ENCODE assay signal across 27 cellular contexts in genomic region chr11:126195119-126195518, GRCh38. TPM values are rescaled to one million over a fixed set of nuclear protein-coding genes. Genes with fewer than 3 reads are reported as not detected.
DNase-seq lines count a peak whose midpoint lies in the region; ATAC-seq, FAIRE-seq and TF ChIP-seq lines count a peak whose summit lies in the region.
"Had no signal": no experiment of that assay in that cellular context is flagged by ENCODE, and none has a peak within 500 bp of the region (broad histone marks: within the 10 kb centered on the region; RNA-seq: fewer than 3 reads in every experiment).

No MANE protein-coding gene starts in this region.

- TF ChIP-seq EP300 in K562 (IDR thresholded peaks at IDR 0.05; ENCODE audit: low read length), result no peak

- TF ChIP-seq POLR2A in K562 (conservative IDR thresholded peaks at IDR 0.05) (no peak), gastrocnemius medialis (IDR thresholded peaks at IDR 0.05) (no peak)

- peaks cover 5% of the 10 kb centered on the region; the same call in 1 of the 2 replicates for H4K20me1 ChIP-seq in K562 (replicated peaks; ENCODE audit: control insufficient read depth, insufficient read depth, low read length)

- no peaks in the 10 kb centered on the region for H3K9me1 ChIP-seq in K562 (ENCODE audit: control insufficient read depth, insufficient read depth, low read length)

- CTCF ChIA-PET in HEK293 (lab: Yijun Ruan, JAX), result interaction anchor here (0.7 to 10.0 kb wide), 6 partner anchors 10 to 413 kb away, joined by 3 to 131 read pairs (median 3); no protein-coding TSS in a partner anchor
- CTCF ChIA-PET in K562 (lab: Yijun Ruan, JAX; ENCODE audit: low intra/inter-chr PET ratio), result interaction anchor here (1.2 to 2.3 kb wide), 2 partner anchors 272 to 274 kb away, joined by 4 to 36 read pairs; no protein-coding TSS in a partner anchor

- H3K4me3 Mint-ChIP-seq in HFFc6, result no peak overlapping the region
- H3K4me3 Mint-ChIP-seq: CD14-positive monocyte; CD4-positive, alpha-beta memory T cell; CD4-positive, CD25-positive, alpha-beta regulatory T cell; CD8-positive, alpha-beta memory T cell had no signal

- no peak for FAIRE-seq in K562 (lab: Jason Lieb, UNC)
- FAIRE-seq: A204.1, GM12878, GM19239 had no signal

- peaks cover 0 to 74% of the 10 kb centered on the region in 2 experiments; a peak in 1 of 3 replicates for H3K36me3 ChIP-seq in HEK293 (ENCODE audit: control insufficient read depth in 2 of 2, insufficient read depth in 1 of 2, low read length in 2 of 2)
- H3K36me3 ChIP-seq in K562 (ENCODE audit: control insufficient read depth, insufficient read depth, low read length), result peaks cover 87% of the 10 kb centered on the region
- H3K36me3 ChIP-seq in gastrocnemius medialis, result peaks cover 0 to 45% of the 10 kb centered on the region in 2 donors
- H3K36me3 ChIP-seq in heart right ventricle, result peaks cover 0 to 90% (median 23%) of the 10 kb centered on the region in 9 donors

- H3K27ac Mint-ChIP-seq in HFFc6, result no peak overlapping the region
- H3K27ac Mint-ChIP-seq: CD4-positive, CD25-positive, alpha-beta regulatory T cell had no signal

- no peak overlapping the region for H3K4me2 ChIP-seq in K562 (ENCODE audit: insufficient read depth, low read length)
- H3K4me2 ChIP-seq: BLaER1 had no signal

- WGBS in K562 (ENCODE audit: insufficient coverage, low coverage, missing lambda C conversion rate), result 76% methylated on average over 3 of the region's 3 CpGs
- WGBS in heart right ventricle, 2 donors, result 78 to 99% methylated on average over 3 of the region's 3 CpGs

- no peak overlapping the region for H3K9ac ChIP-seq in K562 (ENCODE audit: insufficient read depth in 1 of 2, low read depth in 2 of 2, low read length in 2 of 2)
- H3K9ac ChIP-seq: BLaER1 had no signal

- DNase-seq in K562 (ENCODE audit: extremely low read depth in 1 of 4, low spot score in 3 of 4) (no peak), gastrocnemius medialis (no peak), heart right ventricle (no peak), HFFc6 (no peak), NCI-H1417 treated with DMSO at 0.1 percent for 48 hours (lab: John Stamatoyannopoulos, UW) (no peak)
- DNase-seq: 8988T; ACHN; BE2C; C1 segment of cervical spinal cord; CD4-positive, alpha-beta memory T cell; CD4-positive, CD25-positive, alpha-beta regulatory T cell; CD8-positive, alpha-beta memory T cell; COR-L47; DMS 273 treated with DMSO at 0.1 percent for 48 hours; DMS153; DMS53; DMS79; DND-41; EL; GDM1 had no signal

- no peak for ATAC-seq in K562
- ATAC-seq in gastrocnemius medialis, result no peak
- no peak for ATAC-seq in heart right ventricle
- no peak for ATAC-seq in HG03378 (IDR thresholded peaks at IDR 0.05; ENCODE audit: unreplicated experiment)
- ATAC-seq: GM12878 had no signal

- H3K27me3 ChIP-seq in K562 (ENCODE audit: control insufficient read depth in 2 of 2, insufficient read depth in 2 of 2, low read length in 2 of 2) (no peaks in the 10 kb centered on the region), gastrocnemius medialis (no peaks in the 10 kb centered on the region), heart right ventricle (no peaks in the 10 kb centered on the region)
- H3K27me3 ChIP-seq: BE2C, BLaER1 had no signal

- H3K27ac ChIP-seq in HEK293 (ENCODE audit: extremely low read depth, low read depth, low read length), result no peak overlapping the region
- no peak overlapping the region for H3K27ac ChIP-seq in K562 (ENCODE audit: extremely low read depth, low read depth, low read length)
- H3K27ac ChIP-seq in gastrocnemius medialis, result peak overlapping the region; percentile 78 to 95 (median 92)
- H3K27ac ChIP-seq in heart right ventricle, result no peak overlapping the region
- H3K27ac ChIP-seq: BLaER1 had no signal

- H3K79me2 ChIP-seq in K562 (ENCODE audit: control insufficient read depth, insufficient read depth, low read length), result no peaks in the 10 kb centered on the region

- POLR2A ChIA-PET in HEK293 (lab: Yijun Ruan, JAX), result no interaction called here
- POLR2A ChIA-PET in K562 (lab: Yijun Ruan, JAX), result no interaction called here

- TF ChIP-seq CTCF in HEK293 (tag by site-specific recombination; IDR thresholded peaks at IDR 0.05) (no peak), K562 (IDR thresholded peaks at IDR 0.05 in 2 of 3, conservative IDR thresholded peaks at IDR 0.05 in 1 of 3; ENCODE audit: insufficient read depth in 2 of 3, low read depth in 1 of 3, low read length in 3 of 3) (no peak), gastrocnemius medialis (IDR thresholded peaks at IDR 0.05 in 4 of 5, conservative IDR thresholded peaks at IDR 0.05 in 1 of 5) (no peak), heart right ventricle (IDR thresholded peaks at IDR 0.05) (no peak), HFFc6 (IDR thresholded peaks at IDR 0.05) (no peak)

- BruUV-seq in K562 (replicated peaks; lab: Mats Ljungman, UMichigan), result no TSS peak

- no peaks in the 10 kb centered on the region for H3K4me1 ChIP-seq in HEK293 (ENCODE audit: control insufficient read depth, insufficient read depth, low read length)
- H3K4me1 ChIP-seq in K562 (replicated peaks in 1 of 2; ENCODE audit: control insufficient read depth in 2 of 2, insufficient read depth in 2 of 2, low read length in 2 of 2), result no peaks in the 10 kb centered on the region
- peaks cover 57 to 73% of the 10 kb centered on the region in 2 donors for H3K4me1 ChIP-seq in gastrocnemius medialis
- H3K4me1 ChIP-seq in heart right ventricle, result peaks cover 0 to 19% (median 0%) of the 10 kb centered on the region in 9 donors
- H3K4me1 ChIP-seq: BLaER1 had no signal

- H3K9me3 ChIP-seq in HEK293 (ENCODE audit: control insufficient read depth, insufficient read depth, low read depth, low read length), result no peaks in the 10 kb centered on the region
- no peaks in the 10 kb centered on the region for H3K9me3 ChIP-seq in K562 (replicated peaks; ENCODE audit: control insufficient read depth, insufficient read depth, low read depth, low read length)
- H3K9me3 ChIP-seq in gastrocnemius medialis, result no peaks in the 10 kb centered on the region
- peaks cover 0 to 7% (median 0%) of the 10 kb centered on the region in 11 donors for H3K9me3 ChIP-seq in heart right ventricle
- H3K9me3 ChIP-seq: BE2C had no signal

- in situ Hi-C loops in K562 (cut with MboI) (loop anchor here (5.0 kb wide), 1 partner anchor 273 kb away; no protein-coding TSS in a partner anchor), gastrocnemius medialis (cut with MboI; ENCODE audit: low sequenced_read_pairs in 4 of 4) (loop anchor here in 2 of 4 donors (10.0 kb wide), 3 partner anchors 80 to 260 kb away; partner anchors contain the start of gene CDON (in 1 of the 2))

- intact Hi-C loops in K562 (cut with micrococcal nuclease), result no loop called here
- intact Hi-C loops in gastrocnemius medialis (cut with DNase I; ENCODE audit: low total_unique reads), result no loop called here
- intact Hi-C loops in heart right ventricle (cut with DNase I), result loop anchor here in 7 of 10 donors (2.0 to 10.0 kb wide), 3 partner anchors 130 to 272 kb away; partner anchors contain the start of gene CDON (in 7 of the 7)

- TF ChIP-seq RAD21 in K562 (CRISPR knock-in tag; conservative IDR thresholded peaks at IDR 0.05 in 1 of 2, IDR thresholded peaks at IDR 0.05 in 1 of 2), result no peak

- no peaks in the 10 kb centered on the region; the same call in 1 of the 2 replicates for H3K27me3 Mint-ChIP-seq in HFFc6 (ENCODE audit: insufficient read depth)
- H3K27me3 Mint-ChIP-seq: CD4-positive, alpha-beta memory T cell; CD4-positive, CD25-positive, alpha-beta regulatory T cell; CD8-positive, alpha-beta memory T cell had no signal

- no peaks in the 10 kb centered on the region; the same call in 1 of the 2 replicates for H3K4me1 Mint-ChIP-seq in HFFc6 (ENCODE audit: low read depth)
- H3K4me1 Mint-ChIP-seq: CD14-positive monocyte had no signal

- H3K36me3 Mint-ChIP-seq in HFFc6 (ENCODE audit: low read depth), result peaks cover 34% of the 10 kb centered on the region

- no peak overlapping the region for H2AFZ ChIP-seq in K562 (ENCODE audit: low read depth, low read length)

- H3K4me3 ChIP-seq in HEK293 (ENCODE audit: low read depth, low read length) (no peak overlapping the region), K562 (no peak overlapping the region), gastrocnemius medialis (no peak overlapping the region), heart right ventricle (no peak overlapping the region)
- H3K4me3 ChIP-seq: BLaER1, GM12878 had no signal

- H3K9me3 Mint-ChIP-seq in HFFc6, result peaks cover 7% of the 10 kb centered on the region; the same call in 1 of the 2 replicates

RNA-seq across cellular contexts. Expression of gene RPUSD4, which starts 16.3 kb away (rescaled TPM):
- 67.3 and 72.3 TPM in 2 replicates for total RNA-seq in K562 (2011; cell fraction: chromatin; rRNA removed; ENCODE audit: low replicate concordance)
- 44.7 and 53.4 TPM in 2 replicates for total RNA-seq in K562 (2011; cell fraction: nucleolus; rRNA removed)
- total RNA-seq in K562 (2011; cell fraction: nucleoplasm; rRNA removed), result 62.1 and 73.7 TPM in 2 replicates
- total RNA-seq in K562 (2014; rRNA removed) (37.6 and 43.1 TPM in 2 replicates), K562 (2014; rRNA removed; fragmentation: Illumina TruSeq; extraction: Trizol) (36.2 and 42.6 TPM in 2 replicates), K562 (2015; rRNA removed; fragmentation: Illumina TruSeq; extraction: Trizol) (36.5 and 39.0 TPM in 2 replicates), K562 (2021) (45.8 and 47.8 TPM in 2 replicates), gastrocnemius medialis (10 to 100 TPM; 53.3 to 93.8 (median 69.2) TPM), heart right ventricle (10 to 100 TPM; 34.5 to 70.0 (median 37.4) TPM)
- polyA plus RNA-seq in K562 (2011; rRNA removed) (44.5 and 56.2 TPM in 2 replicates), K562 (2014; fragmentation: Illumina TruSeq; extraction: Trizol) (44.6 and 51.7 TPM in 2 replicates), K562 (2014; fragmentation: Nextera tagmentation; extraction: Ambion mirVana) (10 to 100 TPM; 27.4 to 52.8 TPM), K562 (2014; rRNA removed) (47.5 and 53.3 TPM in 2 replicates), heart right ventricle (10 to 100 TPM; 12.8 to 15.2 TPM)
- 43.7 and 51.9 TPM in 2 replicates for polyA plus RNA-seq in K562 (2011; cell fraction: cytosol; rRNA removed)
- polyA plus RNA-seq in K562 (2011; cell fraction: nucleus; rRNA removed), result 48.9 and 90.2 TPM in 2 replicates
- 35.8 and 46.1 TPM in 2 replicates for polyA plus RNA-seq in K562 (2012)
- 79.2 and 130 TPM in 2 replicates for polyA minus RNA-seq in K562 (2011; rRNA and poly(A)+ RNA removed)
- 16.5 and 34.6 TPM in 2 replicates for polyA minus RNA-seq in K562 (2011; cell fraction: cytosol; rRNA and poly(A)+ RNA removed)
- polyA minus RNA-seq in K562 (2011; cell fraction: nucleus; rRNA and poly(A)+ RNA removed), result 25.7 and 32.0 TPM in 2 replicates
- 10 to 100 TPM; 18.8 to 20.9 (median 19.6) TPM for total RNA-seq in HFFc6 (2021; fragmentation: NEBNext Ultra II Directional; extraction: Animal tissue kit (Norgen Biotek cat#: 25700))

RNA-seq across cellular contexts. Expression of gene FAM118B, which starts 16.5 kb away (rescaled TPM):
- 19.2 and 31.7 TPM in 2 replicates for total RNA-seq in K562 (2011; cell fraction: chromatin; rRNA removed; ENCODE audit: low replicate concordance)
- total RNA-seq in K562 (2011; cell fraction: nucleolus; rRNA removed), result 10.5 and 13.8 TPM in 2 replicates
- 20.2 and 35.6 TPM in 2 replicates for total RNA-seq in K562 (2011; cell fraction: nucleoplasm; rRNA removed)
- total RNA-seq in K562 (2014; rRNA removed), result 12.0 and 15.0 TPM in 2 replicates
- 22.1 and 25.1 TPM in 2 replicates for total RNA-seq in K562 (2014; rRNA removed; fragmentation: Illumina TruSeq; extraction: Trizol)
- 23.4 and 27.3 TPM in 2 replicates for total RNA-seq in K562 (2015; rRNA removed; fragmentation: Illumina TruSeq; extraction: Trizol)
- 17.8 and 19.0 TPM in 2 replicates for total RNA-seq in K562 (2021)
- 12.4 and 23.9 TPM in 2 replicates for polyA plus RNA-seq in K562 (2011; rRNA removed)
- polyA plus RNA-seq in K562 (2011; cell fraction: cytosol; rRNA removed), result 7.1 and 7.7 TPM in 2 replicates
- 6.8 and 7.1 TPM in 2 replicates for polyA plus RNA-seq in K562 (2011; cell fraction: nucleus; rRNA removed)
- 11.3 and 18.0 TPM in 2 replicates for polyA plus RNA-seq in K562 (2012)
- 17.6 and 20.0 TPM in 2 replicates for polyA plus RNA-seq in K562 (2014; fragmentation: Illumina TruSeq; extraction: Trizol)
- polyA plus RNA-seq in K562 (2014; fragmentation: Nextera tagmentation; extraction: Ambion mirVana), result 10 to 100 TPM; 31.8 to 49.0 TPM
- 13.8 and 17.2 TPM in 2 replicates for polyA plus RNA-seq in K562 (2014; rRNA removed)
- 12.1 and 15.2 TPM in 2 replicates for polyA minus RNA-seq in K562 (2011; rRNA and poly(A)+ RNA removed)
- polyA minus RNA-seq in K562 (2011; cell fraction: cytosol; rRNA and poly(A)+ RNA removed), result 4.2 and 5.3 TPM in 2 replicates
- polyA minus RNA-seq in K562 (2011; cell fraction: nucleus; rRNA and poly(A)+ RNA removed), result 7.8 and 9.3 TPM in 2 replicates
- total RNA-seq in gastrocnemius medialis, result 10 to 100 TPM; 13.6 to 32.2 (median 23.2) TPM
- 10 to 100 TPM; 18.3 to 52.8 (median 24.7) TPM for total RNA-seq in heart right ventricle
- 1 to 10 TPM; 7.6 to 9.3 TPM for polyA plus RNA-seq in heart right ventricle
- total RNA-seq in HFFc6 (2021; fragmentation: NEBNext Ultra II Directional; extraction: Animal tissue kit (Norgen Biotek cat#: 25700)), result 10 to 100 TPM; 16.4 to 19.6 (median 17.8) TPM

Comparison
In these comparisons a context has a peak if more than half of its experiments do, and no peak if none do; other contexts are left out.
1. H3K27ac ChIP-seq: peak in gastrocnemius medialis (4 of 4); none in HEK293 (single experiment), K562 (single experiment) and heart right ventricle (0 of 10).
2. intact Hi-C loops: an anchor here in heart right ventricle (2.0 to 10.0 kb wide); none called in K562 and gastrocnemius medialis.
3. Of the 44 proteins assayed by ChIP-seq in both K562 and HEK293: peak only in K562: none; only in HEK293: none; in both: ZNF184; in neither: 43.